Comparison of ENCODE assay signal across 24 cellular contexts in genomic region chr2:230909841-230910545, GRCh38. TPM values are rescaled to one million over a fixed set of nuclear protein-coding genes. Genes with fewer than 3 reads are reported as not detected.
A peak's percentile ranks its signal among the peaks of the same experiment; 100 is the strongest.
DNase-seq lines count a peak whose midpoint lies in the region; ATAC-seq and TF ChIP-seq lines count a peak whose summit lies in the region.
"Had no signal": no experiment of that assay in that cellular context is flagged by ENCODE, and none has a peak within 500 bp of the region (broad histone marks: within the 10 kb centered on the region; RNA-seq: fewer than 3 reads in every experiment).

No MANE protein-coding gene starts in this region.

- H3K27ac Mint-ChIP-seq in CD4-positive, CD25-positive, alpha-beta regulatory T cell: no peak overlapping the region
- H3K27ac Mint-ChIP-seq in chondrocyte (ENCODE audit: unreplicated experiment): no peak overlapping the region
- H3K27ac Mint-ChIP-seq: GM23338 had no signal

- intact Hi-C loops in sciatic nerve (cut with DNase I): no loop called here

- no peak overlapping the region; the same call in 1 of the 2 replicates for H3K27ac ChIP-seq in BLaER1
- H3K27ac ChIP-seq in CD4-positive, CD25-positive, alpha-beta regulatory T cell (ENCODE audit: insufficient read depth, low read length, poor library complexity, severe bottlenecking): no peak overlapping the region
- H3K27ac ChIP-seq: ascending aorta, esophagus squamous epithelium, upper lobe of left lung had no signal

- no peak for DNase-seq in CD4-positive, CD25-positive, alpha-beta regulatory T cell
- DNase-seq in chondrocyte (ENCODE audit: low spot score) (peak; percentile 62), sciatic nerve (ENCODE audit: low spot score) (peak; percentile 40), ureter (ENCODE audit: low spot score) (no peak), NCI-H146 (lab: John Stamatoyannopoulos, UW) (no peak), nucleus accumbens (lab: John Stamatoyannopoulos, UW) (no peak)
- DNase-seq: activated CD4-positive, alpha-beta T cell treated with anti-CD3 and anti-CD28 coated beads, Interleukin-2, amount 50 U/mL, for 48 hours; DMS79; effector memory CD4-positive, alpha-beta T cell; esophagus squamous epithelium; mesenchymal stem cell; naive B cell; NCI-H1930; PC-3; SIG-M5; stimulated activated CD4-positive, alpha-beta T cell treated with anti-CD3 and anti-CD28 coated beads, Interleukin-1b, Interleukin-23, amount 100 ng/mL, for 48 hours; stimulated activated naive CD4-positive, alpha-beta T cell treated with Interleukin-2 at 50 U/mL for 16 hours had no signal

- no peaks in the 10 kb centered on the region for H3K27me3 ChIP-seq in BLaER1
- H3K27me3 ChIP-seq in CD4-positive, CD25-positive, alpha-beta regulatory T cell (ENCODE audit: control insufficient read depth, insufficient read depth, low read length): no peaks in the 10 kb centered on the region
- H3K27me3 ChIP-seq: ascending aorta, upper lobe of left lung had no signal

- no peak for TF ChIP-seq CTCF in chondrocyte (IDR thresholded peaks at IDR 0.05)

- no peak overlapping the region for H3K4me3 ChIP-seq in BLaER1
- H3K4me3 ChIP-seq in CD4-positive, CD25-positive, alpha-beta regulatory T cell (ENCODE audit: low read depth, low read length): no peak overlapping the region
- H3K4me3 ChIP-seq: ascending aorta, esophagus squamous epithelium, gastroesophageal sphincter, GM23338, upper lobe of left lung had no signal

- H4K20me1 ChIP-seq in BLaER1: no peaks in the 10 kb centered on the region

- H3K9me3 Mint-ChIP-seq in CD4-positive, CD25-positive, alpha-beta regulatory T cell: no peaks in the 10 kb centered on the region
- no peaks in the 10 kb centered on the region for H3K9me3 Mint-ChIP-seq in chondrocyte (ENCODE audit: low read depth)
- H3K9me3 Mint-ChIP-seq: activated T-helper 2 cell treated with anti-CD3 and anti-CD28 coated beads, Interferon-gamma antibody, Interleukin-2, Interleukin-4, amounts not matched to agents 10 μg/mL and 5 μg/mL and 100 μg/mL, durations not matched to agents 14 hours and 24 hours and 36 hours; central memory CD8-positive, alpha-beta T cell; naive B cell had no signal

- H3K4me2 ChIP-seq in BLaER1: peak overlapping the region; percentile 88
- H3K4me2 ChIP-seq: GM23338 had no signal

- H3K9ac ChIP-seq in BLaER1: no peak overlapping the region

- ATAC-seq in CD4-positive, CD25-positive, alpha-beta regulatory T cell (ENCODE audit: low read depth in 2 of 2): no peak
- ATAC-seq in sciatic nerve: no peak
- ATAC-seq: gastroesophageal sphincter, GM23338, PC-3 had no signal

- H3K4me3 Mint-ChIP-seq in CD4-positive, CD25-positive, alpha-beta regulatory T cell: peak overlapping the region in 3 of 4 donors; percentile 1 to 17 (median 9)
- no peak overlapping the region for H3K4me3 Mint-ChIP-seq in chondrocyte (ENCODE audit: unreplicated experiment)
- H3K4me3 Mint-ChIP-seq: central memory CD8-positive, alpha-beta T cell; GM23338; naive B cell had no signal

- peaks cover 0 to 52% (median 17%) of the 10 kb centered on the region in 4 donors for H3K4me1 Mint-ChIP-seq in CD4-positive, CD25-positive, alpha-beta regulatory T cell
- H3K4me1 Mint-ChIP-seq in chondrocyte (ENCODE audit: low read depth): peaks cover 4% of the 10 kb centered on the region

- H3K4me1 ChIP-seq in BLaER1: peaks cover 57% of the 10 kb centered on the region
- H3K4me1 ChIP-seq in CD4-positive, CD25-positive, alpha-beta regulatory T cell (ENCODE audit: control insufficient read depth, insufficient read depth, low read length, poor library complexity, severe bottlenecking): peaks cover 20% of the 10 kb centered on the region
- H3K4me1 ChIP-seq: ascending aorta had no signal

- no peaks in the 10 kb centered on the region for H3K27me3 Mint-ChIP-seq in CD4-positive, CD25-positive, alpha-beta regulatory T cell
- H3K27me3 Mint-ChIP-seq in chondrocyte (ENCODE audit: low read depth): peaks cover 15% of the 10 kb centered on the region

- H3K36me3 Mint-ChIP-seq in CD4-positive, CD25-positive, alpha-beta regulatory T cell: peaks cover 17% of the 10 kb centered on the region
- H3K36me3 Mint-ChIP-seq in chondrocyte (ENCODE audit: low read depth): peaks cover 2% of the 10 kb centered on the region
- H3K36me3 Mint-ChIP-seq: naive B cell had no signal

- no peaks in the 10 kb centered on the region for H3K36me3 ChIP-seq in BLaER1
- peaks cover 12% of the 10 kb centered on the region for H3K36me3 ChIP-seq in CD4-positive, CD25-positive, alpha-beta regulatory T cell (ENCODE audit: control insufficient read depth, insufficient read depth, low read length)
- H3K36me3 ChIP-seq: ascending aorta, esophagus squamous epithelium, gastroesophageal sphincter, upper lobe of left lung had no signal

- no peaks in the 10 kb centered on the region for H3K9me3 ChIP-seq in BLaER1
- no peaks in the 10 kb centered on the region for H3K9me3 ChIP-seq in CD4-positive, CD25-positive, alpha-beta regulatory T cell (ENCODE audit: control insufficient read depth in 2 of 2, low read length in 2 of 2)
- H3K9me3 ChIP-seq: ascending aorta, esophagus squamous epithelium, gastroesophageal sphincter, upper lobe of left lung had no signal

RNA-seq across cellular contexts. Expression of gene GPR55, which starts 15.0 kb away (rescaled TPM):
- 24.4 TPM for total RNA-seq in CD4-positive, CD25-positive, alpha-beta regulatory T cell
- 1 to 10 TPM; 1.6 to 7.1 (median 4.0) TPM for polyA plus RNA-seq in CD4-positive, CD25-positive, alpha-beta regulatory T cell
- total RNA-seq in chondrocyte (not detected in 3 replicates), sciatic nerve (0.18 TPM), ureter (0.39 TPM)
- total RNA-seq: ascending aorta, GM23338 had no signal
- polyA plus RNA-seq: GM23338 had no signal

RNA-seq across cellular contexts. Expression of gene ITM2C, which starts 45.3 kb away (rescaled TPM):
- total RNA-seq in CD4-positive, CD25-positive, alpha-beta regulatory T cell: 29.3 TPM
- polyA plus RNA-seq in CD4-positive, CD25-positive, alpha-beta regulatory T cell: 10 to 100 TPM; 50.5 to 70.3 (median 55.9) TPM
- total RNA-seq in chondrocyte (114 to 215 TPM (median 208 TPM) in 3 replicates), sciatic nerve (136 TPM), ureter (227 TPM)

Comparison
In these comparisons a context has a peak if more than half of its experiments do, and no peak if none do; other contexts are left out.
1. DNase-seq: peak in chondrocyte (single experiment) and sciatic nerve (single experiment); none in CD4-positive, CD25-positive, alpha-beta regulatory T cell (0 of 3), ureter (single experiment), NCI-H146 (single experiment) and nucleus accumbens (0 of 56).
2. RNA of gene GPR55, which starts 15.0 kb away (total RNA-seq): 24.4 TPM in CD4-positive, CD25-positive, alpha-beta regulatory T cell (single experiment); 0.39 TPM in ureter (single experiment), 0.18 TPM in sciatic nerve (single experiment) and not detected in chondrocyte; every median in the first group is over 10 times any median in the second.